1 cellular context compared by ENCODE assay signal in genomic region chr9:136840140-136840876, GRCh38.
TF ChIP-seq lines count a peak whose summit lies in the region.

No MANE protein-coding gene starts in this region.

TF ChIP-seq in GM12891, 5 proteins besides CTCF, POLR2A, EP300 and RAD21:
- TF ChIP-seq TAF1 (IDR thresholded peaks at IDR 0.05; ENCODE audit: low read depth, low read length) (no peak), SPI1 (IDR thresholded peaks at IDR 0.05; ENCODE audit: low read depth, low read length) (no peak), POLR2AphosphoS5 (IDR thresholded peaks at IDR 0.05; ENCODE audit: low read depth, low read length) (no peak), PAX5 (IDR thresholded peaks at IDR 0.05; ENCODE audit: insufficient read depth, low read length, severe bottlenecking) (no peak), POU2F2 (IDR thresholded peaks at IDR 0.05; ENCODE audit: low read depth, low read length) (no peak)
